37 cellular contexts compared by ENCODE assay signal in genomic region chr10:33539137-33539536, GRCh38.
"Had no signal": no experiment of that assay in that cellular context is flagged by ENCODE, and none has a peak within 500 bp of the region (broad histone marks: within the 10 kb centered on the region; RNA-seq: fewer than 3 reads in every experiment).

No MANE protein-coding gene starts in this region.

- H3K27ac ChIP-seq: body of pancreas, brain microvascular endothelial cell, breast epithelium, VCaP had no signal

- H3K9me3 Mint-ChIP-seq: activated CD4-positive, alpha-beta memory T cell treated with anti-CD3 and anti-CD28 coated beads, Interleukin-2, amount 10 ng/mL, durations not matched to agents 7 days and 5 days; activated naive CD4-positive, alpha-beta T cell treated with anti-CD3 and anti-CD28 coated beads, Interleukin-2, amount 10 ng/mL, durations not matched to agents 7 days and 5 days; activated T-helper 2 cell treated with anti-CD3 and anti-CD28 coated beads, Interferon-gamma antibody, Interleukin-2, Interleukin-4, amounts not matched to agents 10 μg/mL and 5 μg/mL and 100 μg/mL, durations not matched to agents 14 hours and 24 hours and 36 hours; T-helper 2 cell treated with Interferon-gamma antibody and Interleukin-4, amounts not matched to agents 5 μg/mL and 100 μg/mL, for 36 hours had no signal

- H3K27me3 ChIP-seq: body of pancreas, brain microvascular endothelial cell, breast epithelium had no signal

- ATAC-seq: activated CD4-positive, alpha-beta T cell treated with anti-CD3 and anti-CD28 coated beads for 36 hours; activated CD4-positive, CD25-positive, alpha-beta regulatory T cell treated with anti-CD3 and anti-CD28 coated beads, Interleukin-2, amount 50 U/mL, for 24 hours; activated CD8-positive, alpha-beta memory T cell treated with anti-CD3 and anti-CD28 coated beads, Interleukin-2, amount 10 ng/mL, durations not matched to agents 7 days and 5 days; activated CD8-positive, alpha-beta T cell treated with anti-CD3 and anti-CD28 coated beads, Interleukin-2, amount 10 ng/mL, durations not matched to agents 7 days and 5 days; activated naive CD8-positive, alpha-beta T cell treated with anti-CD3 and anti-CD28 coated beads, Interleukin-2, amount 50 U/mL, for 24 hours; body of pancreas had no signal

- FAIRE-seq: astrocyte, TTC549 had no signal

- H3K9me3 ChIP-seq: body of pancreas, breast epithelium had no signal

- DNase-seq: activated CD4-positive, alpha-beta memory T cell treated with anti-CD3 and anti-CD28 coated beads, Interleukin-2, amount 10 ng/mL, durations not matched to agents 7 days and 5 days; activated CD4-positive, alpha-beta T cell treated with anti-CD3 and anti-CD28 coated beads for 1 hour; activated CD4-positive, alpha-beta T cell treated with anti-CD3 and anti-CD28 coated beads for 36 hours; activated CD4-positive, alpha-beta T cell treated with anti-CD3 and anti-CD28 coated beads for 48 hours; activated CD4-positive, alpha-beta T cell treated with anti-CD3 and anti-CD28 coated beads, Interleukin-2, amount 10 ng/mL, durations not matched to agents 7 days and 5 days; activated CD4-positive, alpha-beta T cell treated with anti-CD3 and anti-CD28 coated beads, Interleukin-2, amount 50 U/mL, for 48 hours; activated CD4-positive, CD25-positive, alpha-beta regulatory T cell; activated CD8-positive, alpha-beta memory T cell treated with anti-CD3 and anti-CD28 coated beads for 24 hours; activated CD8-positive, alpha-beta memory T cell treated with anti-CD3 and anti-CD28 coated beads, Interleukin-2, amount 10 ng/mL, durations not matched to agents 7 days and 5 days; activated CD8-positive, alpha-beta memory T cell treated with anti-CD3 and anti-CD28 coated beads, Interleukin-2, amount 50 U/mL, for 48 hours; activated CD8-positive, alpha-beta T cell treated with anti-CD3 and anti-CD28 coated beads, Interleukin-2, amount 10 ng/mL, durations not matched to agents 7 days and 5 days; activated effector memory CD4-positive, alpha-beta T cell treated with Interleukin-2 at 50 U/mL for 16 hours; activated gamma-delta T cell; activated naive CD4-positive, alpha-beta T cell treated with anti-CD3 and anti-CD28 coated beads, Interleukin-2, amount 10 ng/mL, durations not matched to agents 7 days and 5 days; activated naive CD4-positive, alpha-beta T cell treated with Interleukin-2 at 50 U/mL for 16 hours; activated naive CD8-positive, alpha-beta T cell treated with anti-CD3 and anti-CD28 coated beads, Interleukin-2, amount 10 ng/mL, durations not matched to agents 7 days and 5 days; activated naive CD8-positive, alpha-beta T cell treated with anti-CD3 and anti-CD28 coated beads, Interleukin-2, amount 50 U/mL, for 24 hours; activated T-cell treated with anti-CD3 and anti-CD28 coated beads, Interleukin-2, amount 50 U/mL, for 24 hours; activated T-cell treated with anti-CD3 and anti-CD28 coated beads, Interleukin-2, amount 50 U/mL, for 48 hours; amniotic stem cell; aorta; body of pancreas; brain microvascular endothelial cell; central memory CD4-positive, alpha-beta T cell; T-helper 1 cell; T-helper 2 cell; T-helper 9 cell had no signal

- H3K4me3 Mint-ChIP-seq: activated CD4-positive, alpha-beta memory T cell treated with anti-CD3 and anti-CD28 coated beads, Interleukin-2, amount 10 ng/mL, durations not matched to agents 7 days and 5 days; activated CD4-positive, alpha-beta T cell treated with anti-CD3 and anti-CD28 coated beads for 36 hours; activated CD4-positive, alpha-beta T cell treated with anti-CD3 and anti-CD28 coated beads, Interleukin-2, amount 10 ng/mL, durations not matched to agents 7 days and 5 days; activated CD8-positive, alpha-beta memory T cell treated with anti-CD3 and anti-CD28 coated beads, Interleukin-2, amount 10 ng/mL, durations not matched to agents 7 days and 5 days; activated CD8-positive, alpha-beta T cell treated with anti-CD3 and anti-CD28 coated beads, Interleukin-2, amount 10 ng/mL, durations not matched to agents 7 days and 5 days; activated naive CD4-positive, alpha-beta T cell treated with anti-CD3 and anti-CD28 coated beads, Interleukin-2, amount 10 ng/mL, durations not matched to agents 7 days and 5 days; activated naive CD4-positive, alpha-beta T cell treated with anti-CD3 and anti-CD28 coated beads, Interleukin-2, amount 50 U/mL, for 24 hours; activated naive CD8-positive, alpha-beta T cell; activated naive CD8-positive, alpha-beta T cell treated with anti-CD3 and anti-CD28 coated beads, Interleukin-2, amount 10 ng/mL, durations not matched to agents 7 days and 5 days; activated naive CD8-positive, alpha-beta T cell treated with anti-CD3 and anti-CD28 coated beads, Interleukin-2, amount 50 U/mL, for 24 hours; activated T-cell treated with anti-CD3 and anti-CD28 coated beads, Interleukin-2, amount 50 U/mL, for 24 hours; T-helper 1 cell treated with Interleukin-12 subunit alpha and Interleukin-12 subunit beta and Interleukin-4 antibody, amounts not matched to agents 30 μg/mL and 1 μg/mL, for 36 hours; T-helper 2 cell treated with Interferon-gamma antibody and Interleukin-4, amounts not matched to agents 5 μg/mL and 100 μg/mL, for 36 hours had no signal

- H3K36me3 Mint-ChIP-seq: activated CD8-positive, alpha-beta memory T cell treated with anti-CD3 and anti-CD28 coated beads, Interleukin-2, amount 10 ng/mL, durations not matched to agents 7 days and 5 days; activated naive CD4-positive, alpha-beta T cell treated with anti-CD3 and anti-CD28 coated beads, Interleukin-2, amount 10 ng/mL, durations not matched to agents 7 days and 5 days; activated naive CD4-positive, alpha-beta T cell treated with anti-CD3 and anti-CD28 coated beads, Interleukin-2, amount 50 U/mL, for 24 hours; activated naive CD8-positive, alpha-beta T cell; activated naive CD8-positive, alpha-beta T cell treated with anti-CD3 and anti-CD28 coated beads, Interleukin-2, amount 10 ng/mL, durations not matched to agents 7 days and 5 days had no signal

- H3K27me3 Mint-ChIP-seq: activated CD8-positive, alpha-beta memory T cell treated with anti-CD3 and anti-CD28 coated beads, Interleukin-2, amount 10 ng/mL, durations not matched to agents 7 days and 5 days; activated naive CD4-positive, alpha-beta T cell treated with anti-CD3 and anti-CD28 coated beads, Interleukin-2, amount 10 ng/mL, durations not matched to agents 7 days and 5 days; activated naive CD8-positive, alpha-beta T cell treated with anti-CD3 and anti-CD28 coated beads, Interleukin-2, amount 10 ng/mL, durations not matched to agents 7 days and 5 days had no signal

- H3K36me3 ChIP-seq: brain microvascular endothelial cell, breast epithelium had no signal

- H3K4me3 ChIP-seq: body of pancreas, breast epithelium had no signal

- H3K4me1 ChIP-seq: body of pancreas, breast epithelium had no signal

- H3K4me1 Mint-ChIP-seq: activated CD4-positive, alpha-beta memory T cell treated with anti-CD3 and anti-CD28 coated beads, Interleukin-2, amount 10 ng/mL, durations not matched to agents 7 days and 5 days; activated CD4-positive, alpha-beta T cell treated with anti-CD3 and anti-CD28 coated beads for 36 hours; activated CD4-positive, alpha-beta T cell treated with anti-CD3 and anti-CD28 coated beads, Interleukin-2, amount 10 ng/mL, durations not matched to agents 7 days and 5 days; activated CD8-positive, alpha-beta memory T cell treated with anti-CD3 and anti-CD28 coated beads, Interleukin-2, amount 10 ng/mL, durations not matched to agents 7 days and 5 days; activated naive CD4-positive, alpha-beta T cell treated with anti-CD3 and anti-CD28 coated beads, Interleukin-2, amount 10 ng/mL, durations not matched to agents 7 days and 5 days; activated naive CD4-positive, alpha-beta T cell treated with anti-CD3 and anti-CD28 coated beads, Interleukin-2, amount 50 U/mL, for 24 hours; activated naive CD8-positive, alpha-beta T cell treated with anti-CD3 and anti-CD28 coated beads, Interleukin-2, amount 10 ng/mL, durations not matched to agents 7 days and 5 days; activated naive CD8-positive, alpha-beta T cell treated with anti-CD3 and anti-CD28 coated beads, Interleukin-2, amount 50 U/mL, for 24 hours had no signal

- H3K27ac Mint-ChIP-seq: activated CD4-positive, alpha-beta memory T cell treated with anti-CD3 and anti-CD28 coated beads, Interleukin-2, amount 10 ng/mL, durations not matched to agents 7 days and 5 days; activated CD4-positive, alpha-beta T cell treated with anti-CD3 and anti-CD28 coated beads for 36 hours; activated CD4-positive, alpha-beta T cell treated with anti-CD3 and anti-CD28 coated beads, Interleukin-2, amount 10 ng/mL, durations not matched to agents 7 days and 5 days; activated CD8-positive, alpha-beta memory T cell treated with anti-CD3 and anti-CD28 coated beads, Interleukin-2, amount 10 ng/mL, durations not matched to agents 7 days and 5 days; activated CD8-positive, alpha-beta T cell treated with anti-CD3 and anti-CD28 coated beads, Interleukin-2, amount 10 ng/mL, durations not matched to agents 7 days and 5 days; activated naive CD4-positive, alpha-beta T cell treated with anti-CD3 and anti-CD28 coated beads, Interleukin-2, amount 10 ng/mL, durations not matched to agents 7 days and 5 days; activated naive CD4-positive, alpha-beta T cell treated with anti-CD3 and anti-CD28 coated beads, Interleukin-2, amount 50 U/mL, for 24 hours; activated naive CD8-positive, alpha-beta T cell; activated naive CD8-positive, alpha-beta T cell treated with anti-CD3 and anti-CD28 coated beads, Interleukin-2, amount 10 ng/mL, durations not matched to agents 7 days and 5 days; activated naive CD8-positive, alpha-beta T cell treated with anti-CD3 and anti-CD28 coated beads, Interleukin-2, amount 50 U/mL, for 24 hours; activated T-cell treated with anti-CD3 and anti-CD28 coated beads, Interleukin-2, amount 50 U/mL, for 24 hours; activated T-helper 2 cell treated with anti-CD3 and anti-CD28 coated beads, Interferon-gamma antibody, Interleukin-2, Interleukin-4, amounts not matched to agents 10 μg/mL and 5 μg/mL and 100 μg/mL, durations not matched to agents 14 hours and 24 hours and 36 hours; T-helper 1 cell treated with Interleukin-12 subunit alpha and Interleukin-12 subunit beta and Interleukin-4 antibody, amounts not matched to agents 30 μg/mL and 1 μg/mL, for 36 hours; T-helper 2 cell treated with Interferon-gamma antibody and Interleukin-4, amounts not matched to agents 5 μg/mL and 100 μg/mL, for 36 hours had no signal
